14 cellular contexts compared by ENCODE assay signal in the genomic region with DNA sequence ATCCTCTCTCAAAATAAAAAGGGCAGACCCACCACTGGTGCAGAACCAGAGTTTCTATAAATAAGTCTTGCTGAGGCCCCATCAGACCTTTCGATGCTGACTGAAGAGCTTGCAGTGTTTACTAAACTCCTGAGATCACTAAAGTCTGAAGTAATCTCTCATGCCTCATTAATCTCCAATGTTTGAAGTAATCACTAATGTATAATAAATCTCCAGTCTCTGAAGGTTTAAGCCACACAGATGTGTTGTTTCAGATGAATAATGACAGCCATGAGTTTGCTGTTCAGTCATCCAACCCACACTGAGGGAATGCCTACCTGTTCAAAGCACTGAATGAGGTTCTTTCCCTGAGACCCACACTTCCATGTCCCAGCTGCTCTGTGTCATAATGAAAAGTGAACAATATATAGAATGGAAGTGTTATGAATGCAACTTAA. TPM values are rescaled to one million over a fixed set of nuclear protein-coding genes. Genes with fewer than 3 reads are reported as not detected.
DNase-seq lines count a peak whose midpoint lies in the region; ATAC-seq, FAIRE-seq and TF ChIP-seq lines count a peak whose summit lies in the region.
"Had no signal": no experiment of that assay in that cellular context is flagged by ENCODE, and none has a peak within 500 bp of the region (broad histone marks: within the 10 kb centered on the region; RNA-seq: fewer than 3 reads in every experiment).

No MANE protein-coding gene starts in this region.

- H3K9me3 ChIP-seq in HEK293 (ENCODE audit: control insufficient read depth, insufficient read depth, low read depth, low read length) (no peaks in the 10 kb centered on the region), transverse colon (no peaks in the 10 kb centered on the region)
- H3K9me3 ChIP-seq: HAP-1, tibial artery had no signal

- CTCF ChIA-PET in HEK293 (lab: Yijun Ruan, JAX) = no interaction called here

- H3K4me1 ChIP-seq in HEK293 (ENCODE audit: control insufficient read depth, insufficient read depth, low read length) (peaks cover 11% of the 10 kb centered on the region; the same call in 1 of the 2 replicates), transverse colon (no peaks in the 10 kb centered on the region)
- H3K4me1 ChIP-seq: HAP-1, tibial artery had no signal

- no peak for TF ChIP-seq CTCF in HEK293 (tag by site-specific recombination; IDR thresholded peaks at IDR 0.05)
- no peak for TF ChIP-seq CTCF in epithelial cell of proximal tubule (conservative IDR thresholded peaks at IDR 0.05; ENCODE audit: low read depth, low read length)
- TF ChIP-seq CTCF in transverse colon (IDR thresholded peaks at IDR 0.05) = no peak

- DNase-seq in NCI-H1092 treated with DMSO at 0.1 percent for 48 hours (lab: John Stamatoyannopoulos, UW) (peak; percentile 89), epithelial cell of proximal tubule (ENCODE audit: low read depth) (peak; percentile 83), H54 (ENCODE audit: insufficient read length, low spot score) (no peak), HPDE6-E6E7 (ENCODE audit: extremely low spot score) (no peak), left lobe of liver (ENCODE audit: low spot score) (no peak), transverse colon (no peak)
- DNase-seq: activated gamma-delta T cell treated with Interleukin-2 at 50 U/mL for 16 hours; DND-41; stimulated activated CD4-positive, alpha-beta T cell treated with anti-CD3 and anti-CD28 coated beads, Interleukin-2, amount 100 ng/mL, for 24 hours; tibial artery had no signal

- ATAC-seq in GM18505 (IDR thresholded peaks at IDR 0.05; ENCODE audit: unreplicated experiment) (peak; percentile 96), left lobe of liver (no peak)

- H3K27ac ChIP-seq in HEK293 (ENCODE audit: extremely low read depth, low read depth, low read length) (peak overlapping the region; percentile 61), transverse colon (no peak overlapping the region)
- H3K27ac ChIP-seq: tibial artery had no signal

- POLR2A ChIA-PET in HEK293 (lab: Yijun Ruan, JAX) = no interaction called here

- H3K27me3 ChIP-seq in transverse colon = no peaks in the 10 kb centered on the region
- H3K27me3 ChIP-seq: tibial artery had no signal

- TF ChIP-seq EP300 in transverse colon (IDR thresholded peaks at IDR 0.05; ENCODE audit: low read depth) = no peak

- intact Hi-C loops in transverse colon (cut with DNase I; ENCODE audit: low total_unique reads) = no loop called here

- 71% methylated on average over 1 of the region's 1 CpG; no CpG with 5 or more reads in 1 of the 2 donors for WGBS in transverse colon (ENCODE audit: low coverage in 1 of 2), 2 donors

- in situ Hi-C loops in transverse colon (cut with MboI; ENCODE audit: low pct_ligation_motif_present in 1 of 4, low pct_unique_long_range_greater_than_20kb in 1 of 4, low sequenced_read_pairs in 3 of 4) = no loop called here

- H3K36me3 ChIP-seq in HEK293 (ENCODE audit: control insufficient read depth in 2 of 2, insufficient read depth in 1 of 2, low read length in 2 of 2) (no peaks in the 10 kb centered on the region), transverse colon (no peaks in the 10 kb centered on the region)
- H3K36me3 ChIP-seq: HAP-1, tibial artery had no signal

- no peak overlapping the region for H3K4me3 ChIP-seq in HEK293 (ENCODE audit: low read depth, low read length)
- H3K4me3 ChIP-seq in epithelial cell of proximal tubule (ENCODE audit: low read depth, low read length) = no peak overlapping the region
- H3K4me3 ChIP-seq in transverse colon = no peak overlapping the region
- H3K4me3 ChIP-seq: HAP-1, tibial artery had no signal

- FAIRE-seq in H54 (lab: Jason Lieb, UNC) = no peak

- TF ChIP-seq POLR2A in GM18505 (IDR thresholded peaks at IDR 0.05; ENCODE audit: borderline replicate concordance, extremely low read depth, insufficient read depth, insufficient read length) = no peak
- no peak for TF ChIP-seq POLR2A in H54 (IDR thresholded peaks at IDR 0.05; ENCODE audit: low read depth, low read length)
- no peak for TF ChIP-seq POLR2A in transverse colon (IDR thresholded peaks at IDR 0.05)

TF ChIP-seq in HEK293, 187 proteins besides CTCF, POLR2A, EP300 and RAD21 (continues in another document):
- TF ChIP-seq ZNF157 (tag by site-specific recombination; IDR thresholded peaks at IDR 0.05) (no peak), ZNF302 (tag by site-specific recombination; IDR thresholded peaks at IDR 0.05; ENCODE audit: low read depth) (no peak), ZNF629 (tag by site-specific recombination; IDR thresholded peaks at IDR 0.05) (peak; percentile 87), ZNF747 (tag by site-specific recombination; IDR thresholded peaks at IDR 0.05) (no peak), ZBTB21 (tag by site-specific recombination; IDR thresholded peaks at IDR 0.05) (0 out of 2 replicates have a peak, but pooled peaks have one; percentile 45), KLF10 (tag by site-specific recombination; IDR thresholded peaks at IDR 0.05) (peak; percentile 67; the same call in 1 of the 2 replicates), EGR2 (tag by site-specific recombination; IDR thresholded peaks at IDR 0.05; ENCODE audit: low read depth) (no peak), ZNF626 (tag by site-specific recombination; IDR thresholded peaks at IDR 0.05) (no peak; the same call in 1 of the 2 replicates), ZNF354C (tag by site-specific recombination; IDR thresholded peaks at IDR 0.05; ENCODE audit: borderline replicate concordance, low read depth) (no peak), KLF7 (tag by site-specific recombination; IDR thresholded peaks at IDR 0.05; ENCODE audit: borderline replicate concordance) (0 out of 2 replicates have a peak, but pooled peaks have one; percentile 28)
- TF ChIP-seq, protein P1, sequence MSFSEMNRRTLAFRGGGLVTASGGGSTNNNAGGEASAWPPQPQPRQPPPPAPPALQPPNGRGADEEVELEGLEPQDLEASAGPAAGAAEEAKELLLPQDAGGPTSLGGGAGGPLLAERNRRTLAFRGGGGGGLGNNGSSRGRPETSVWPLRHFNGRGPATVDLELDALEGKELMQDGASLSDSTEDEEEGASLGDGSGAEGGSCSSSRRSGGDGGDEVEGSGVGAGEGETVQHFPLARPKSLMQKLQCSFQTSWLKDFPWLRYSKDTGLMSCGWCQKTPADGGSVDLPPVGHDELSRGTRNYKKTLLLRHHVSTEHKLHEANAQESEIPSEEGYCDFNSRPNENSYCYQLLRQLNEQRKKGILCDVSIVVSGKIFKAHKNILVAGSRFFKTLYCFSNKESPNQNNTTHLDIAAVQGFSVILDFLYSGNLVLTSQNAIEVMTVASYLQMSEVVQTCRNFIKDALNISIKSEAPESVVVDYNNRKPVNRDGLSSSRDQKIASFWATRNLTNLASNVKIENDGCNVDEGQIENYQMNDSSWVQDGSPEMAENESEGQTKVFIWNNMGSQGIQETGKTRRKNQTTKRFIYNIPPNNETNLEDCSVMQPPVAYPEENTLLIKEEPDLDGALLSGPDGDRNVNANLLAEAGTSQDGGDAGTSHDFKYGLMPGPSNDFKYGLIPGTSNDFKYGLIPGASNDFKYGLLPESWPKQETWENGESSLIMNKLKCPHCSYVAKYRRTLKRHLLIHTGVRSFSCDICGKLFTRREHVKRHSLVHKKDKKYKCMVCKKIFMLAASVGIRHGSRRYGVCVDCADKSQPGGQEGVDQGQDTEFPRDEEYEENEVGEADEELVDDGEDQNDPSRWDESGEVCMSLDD (tag by site-specific recombination; IDR thresholded peaks at IDR 0.05) = no peak
- TF ChIP-seq, protein P2, sequence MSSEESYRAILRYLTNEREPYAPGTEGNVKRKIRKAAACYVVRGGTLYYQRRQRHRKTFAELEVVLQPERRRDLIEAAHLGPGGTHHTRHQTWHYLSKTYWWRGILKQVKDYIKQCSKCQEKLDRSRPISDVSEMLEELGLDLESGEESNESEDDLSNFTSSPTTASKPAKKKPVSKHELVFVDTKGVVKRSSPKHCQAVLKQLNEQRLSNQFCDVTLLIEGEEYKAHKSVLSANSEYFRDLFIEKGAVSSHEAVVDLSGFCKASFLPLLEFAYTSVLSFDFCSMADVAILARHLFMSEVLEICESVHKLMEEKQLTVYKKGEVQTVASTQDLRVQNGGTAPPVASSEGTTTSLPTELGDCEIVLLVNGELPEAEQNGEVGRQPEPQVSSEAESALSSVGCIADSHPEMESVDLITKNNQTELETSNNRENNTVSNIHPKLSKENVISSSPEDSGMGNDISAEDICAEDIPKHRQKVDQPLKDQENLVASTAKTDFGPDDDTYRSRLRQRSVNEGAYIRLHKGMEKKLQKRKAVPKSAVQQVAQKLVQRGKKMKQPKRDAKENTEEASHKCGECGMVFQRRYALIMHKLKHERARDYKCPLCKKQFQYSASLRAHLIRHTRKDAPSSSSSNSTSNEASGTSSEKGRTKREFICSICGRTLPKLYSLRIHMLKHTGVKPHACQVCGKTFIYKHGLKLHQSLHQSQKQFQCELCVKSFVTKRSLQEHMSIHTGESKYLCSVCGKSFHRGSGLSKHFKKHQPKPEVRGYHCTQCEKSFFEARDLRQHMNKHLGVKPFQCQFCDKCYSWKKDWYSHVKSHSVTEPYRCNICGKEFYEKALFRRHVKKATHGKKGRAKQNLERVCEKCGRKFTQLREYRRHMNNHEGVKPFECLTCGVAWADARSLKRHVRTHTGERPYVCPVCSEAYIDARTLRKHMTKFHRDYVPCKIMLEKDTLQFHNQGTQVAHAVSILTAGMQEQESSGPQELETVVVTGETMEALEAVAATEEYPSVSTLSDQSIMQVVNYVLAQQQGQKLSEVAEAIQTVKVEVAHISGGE (tag by site-specific recombination; conservative IDR thresholded peaks at IDR 0.05; ENCODE audit: low read depth) = no peak
- TF ChIP-seq, protein P3, sequence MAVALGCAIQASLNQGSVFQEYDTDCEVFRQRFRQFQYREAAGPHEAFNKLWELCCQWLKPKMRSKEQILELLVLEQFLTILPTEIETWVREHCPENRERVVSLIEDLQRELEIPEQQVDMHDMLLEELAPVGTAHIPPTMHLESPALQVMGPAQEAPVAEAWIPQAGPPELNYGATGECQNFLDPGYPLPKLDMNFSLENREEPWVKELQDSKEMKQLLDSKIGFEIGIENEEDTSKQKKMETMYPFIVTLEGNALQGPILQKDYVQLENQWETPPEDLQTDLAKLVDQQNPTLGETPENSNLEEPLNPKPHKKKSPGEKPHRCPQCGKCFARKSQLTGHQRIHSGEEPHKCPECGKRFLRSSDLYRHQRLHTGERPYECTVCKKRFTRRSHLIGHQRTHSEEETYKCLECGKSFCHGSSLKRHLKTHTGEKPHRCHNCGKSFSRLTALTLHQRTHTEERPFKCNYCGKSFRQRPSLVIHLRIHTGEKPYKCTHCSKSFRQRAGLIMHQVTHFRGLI (tag by site-specific recombination; IDR thresholded peaks at IDR 0.05) = peak; percentile 38; the same call in 1 of the 2 replicates

RNA-seq across cellular contexts. Expression of a gene that starts 50.6 kb away (rescaled TPM):
- 0.36 and 0.69 TPM in 2 replicates for total RNA-seq in epithelial cell of proximal tubule
- not detected for total RNA-seq in left lobe of liver
- total RNA-seq in transverse colon = not detected
- total RNA-seq: dermis microvascular lymphatic vessel endothelial cell had no signal

Comparison
In these comparisons a context has a peak if more than half of its experiments do, and no peak if none do; other contexts are left out.
1. DNase-seq: peak in NCI-H1092 treated with DMSO at 0.1 percent for 48 hours (single experiment) and epithelial cell of proximal tubule (single experiment); none in H54 (single experiment), HPDE6-E6E7 (single experiment), left lobe of liver (single experiment) and transverse colon (single experiment).